8 cellular contexts compared by ENCODE assay signal in genomic region chr10:6203331-6204062, GRCh38. TPM values are rescaled to one million over a fixed set of nuclear protein-coding genes. Genes with fewer than 3 reads are reported as not detected.
A peak's percentile ranks its signal among the peaks of the same experiment; 100 is the strongest.
DNase-seq lines count a peak whose midpoint lies in the region; ATAC-seq and TF ChIP-seq lines count a peak whose summit lies in the region.

No MANE protein-coding gene starts in this region.

- H3K36me3 ChIP-seq in KMS-11 (ENCODE audit: insufficient read depth) = no peaks in the 10 kb centered on the region

- no peaks in the 10 kb centered on the region for H3K27me3 ChIP-seq in KMS-11 (ENCODE audit: insufficient read depth, low read depth)

- H3K4me2 ChIP-seq in KMS-11 = peak overlapping the region; percentile 100

- H3K9me3 Mint-ChIP-seq in chondrocyte (ENCODE audit: low read depth) = no peaks in the 10 kb centered on the region

- no peaks in the 10 kb centered on the region for H3K36me3 Mint-ChIP-seq in chondrocyte (ENCODE audit: low read depth)

- H3K4me1 Mint-ChIP-seq in chondrocyte (ENCODE audit: low read depth) = peaks cover 36% of the 10 kb centered on the region

- peak overlapping the region; percentile 72 for H2AFZ ChIP-seq in KMS-11 (ENCODE audit: low read depth)

- TF ChIP-seq CTCF in KMS-11 (conservative IDR thresholded peaks at IDR 0.05; ENCODE audit: low read depth, low read length) (no peak), chondrocyte (IDR thresholded peaks at IDR 0.05) (peak; percentile 71)

- peak overlapping the region; percentile 72 for H3K27ac ChIP-seq in KMS-11

- H3K4me3 ChIP-seq in GM08714 (ENCODE audit: low read length) = peak overlapping the region; percentile 76
- no peak overlapping the region for H3K4me3 ChIP-seq in KMS-11 (IDR thresholded peaks at IDR 0.05; ENCODE audit: insufficient read depth, low read depth, low read length)

- DNase-seq in chondrocyte (ENCODE audit: low spot score) = no peak
- peak; percentile 75 for DNase-seq in kidney tubule cell (ENCODE audit: low spot score)
- DNase-seq in stimulated activated CD4-positive, alpha-beta T cell treated with anti-CD3 and anti-CD28 coated beads, Interleukin-4, amount 100 ng/mL, for 24 hours = peak; percentile 49
- no peak for DNase-seq in putamen (ENCODE audit: low spot score)

- H3K4me3 Mint-ChIP-seq in chondrocyte (ENCODE audit: unreplicated experiment) = peak overlapping the region; percentile 90

- peaks cover 10% of the 10 kb centered on the region; the same call in 1 of the 2 replicates for H3K79me2 ChIP-seq in KMS-11 (ENCODE audit: insufficient read depth, low read depth)

- peak overlapping the region; percentile 89 for H3K27ac Mint-ChIP-seq in chondrocyte (ENCODE audit: unreplicated experiment)

- no peaks in the 10 kb centered on the region for H3K27me3 Mint-ChIP-seq in chondrocyte (ENCODE audit: low read depth)

- H3K9ac ChIP-seq in KMS-11 = peak overlapping the region; percentile 61

- peaks cover 20% of the 10 kb centered on the region for H3K4me1 ChIP-seq in KMS-11 (ENCODE audit: low read depth, poor library complexity, severe bottlenecking)

- H4K20me1 ChIP-seq in KMS-11 (ENCODE audit: insufficient read depth) = no peaks in the 10 kb centered on the region

- peak; percentile 33 for ATAC-seq in GM21786 (IDR thresholded peaks at IDR 0.05; ENCODE audit: unreplicated experiment)
- peak; percentile 28 to 42 for ATAC-seq in activated CD4-positive, CD25-positive, alpha-beta regulatory T cell treated with anti-CD3 and anti-CD28 coated beads, Interleukin-2, amount 50 U/mL, for 24 hours

RNA-seq across cellular contexts. Expression of gene PFKFB3, which starts 0.8 kb away (rescaled TPM):
- total RNA-seq in chondrocyte = 40.3 to 46.5 TPM (median 41.6 TPM) in 3 replicates

Comparison
In these comparisons a context has a peak if more than half of its experiments do, and no peak if none do; other contexts are left out.
1. DNase-seq: peak in kidney tubule cell (single experiment) and stimulated activated CD4-positive, alpha-beta T cell treated with anti-CD3 and anti-CD28 coated beads, Interleukin-4, amount 100 ng/mL, for 24 hours (single experiment); none in chondrocyte (single experiment) and putamen (single experiment).